In the genomic region with DNA sequence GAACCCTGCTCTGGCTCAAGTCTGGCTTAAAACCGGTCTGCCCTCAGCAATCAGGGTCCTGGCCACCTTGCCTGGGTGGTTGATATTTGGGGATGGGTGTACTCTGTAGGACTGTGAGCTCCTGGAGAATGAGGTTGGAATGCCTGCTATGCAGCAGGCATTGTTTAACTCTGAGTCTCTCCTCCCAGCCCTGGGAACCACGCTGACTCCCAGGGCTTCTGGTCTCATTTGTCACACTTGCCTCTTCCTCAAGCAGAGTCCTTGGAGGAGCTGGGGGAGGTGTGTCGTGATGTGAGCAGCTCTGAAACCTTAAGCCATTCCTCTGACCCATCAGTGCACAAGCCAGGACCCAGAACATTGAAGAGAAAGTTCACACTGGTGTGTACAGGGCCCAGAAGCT, we compare ENCODE assay signal across 11 cellular contexts.
A peak's percentile ranks its signal among the peaks of the same experiment; 100 is the strongest.
DNase-seq lines count a peak whose midpoint lies in the region; FAIRE-seq and TF ChIP-seq lines count a peak whose summit lies in the region.
"Had no signal": no experiment of that assay in that cellular context is flagged by ENCODE, and none has a peak within 500 bp of the region (broad histone marks: within the 10 kb centered on the region; RNA-seq: fewer than 3 reads in every experiment).

No MANE protein-coding gene starts in this region.

- no peaks in the 10 kb centered on the region for H3K79me2 ChIP-seq in neural progenitor cell (ENCODE audit: low read depth)

- H2AFZ ChIP-seq in neural progenitor cell (replicated peaks): no peak overlapping the region

- no peaks in the 10 kb centered on the region for H3K36me3 Mint-ChIP-seq in neural progenitor cell
- H3K36me3 Mint-ChIP-seq: naive B cell had no signal

- FAIRE-seq in RCC 7860 (lab: Jason Lieb, UNC): peak; percentile 84

- peak overlapping the region; percentile 77 for H3K4me2 ChIP-seq in neural progenitor cell

- H3K27me3 ChIP-seq in neural progenitor cell: no peaks in the 10 kb centered on the region
- H3K27me3 ChIP-seq in right atrium auricular region: no peaks in the 10 kb centered on the region

- DNase-seq in Daoy (ENCODE audit: low read depth): peak; percentile 88
- peak; percentile 93 for DNase-seq in RCC 7860 (ENCODE audit: low spot score)
- DNase-seq in epithelial cell of prostate (ENCODE audit: low read depth, low spot score): peak; percentile 41
- peak; percentile 90 for DNase-seq in neural progenitor cell (ENCODE audit: low spot score)
- DNase-seq in NCI-H187 (lab: John Stamatoyannopoulos, UW): no peak
- no peak for DNase-seq in GM20000 (ENCODE audit: low spot score)
- DNase-seq in NCI-H1436 (lab: John Stamatoyannopoulos, UW): no peak
- DNase-seq in right atrium auricular region (ENCODE audit: low spot score): no peak
- DNase-seq: effector CD8-positive, alpha-beta T cell; naive B cell; NCI-H1417 treated with DMSO at 0.1 percent for 48 hours had no signal

- H3K9me3 ChIP-seq in neural progenitor cell (ENCODE audit: low read depth): no peaks in the 10 kb centered on the region
- peaks cover 0 to 12% of the 10 kb centered on the region in 2 donors for H3K9me3 ChIP-seq in right atrium auricular region

- H3K4me1 Mint-ChIP-seq in neural progenitor cell: peaks cover 55% of the 10 kb centered on the region
- H3K4me1 Mint-ChIP-seq: naive B cell had no signal

- H3K27me3 Mint-ChIP-seq in neural progenitor cell (ENCODE audit: insufficient read depth, low read depth): peaks cover 20% of the 10 kb centered on the region

- H3K36me3 ChIP-seq in neural progenitor cell (no peaks in the 10 kb centered on the region), right atrium auricular region (no peaks in the 10 kb centered on the region)

- no peaks in the 10 kb centered on the region for H4K20me1 ChIP-seq in neural progenitor cell (ENCODE audit: low read depth)

- H3K9ac ChIP-seq in neural progenitor cell: peak overlapping the region; percentile 36

- peaks cover 48% of the 10 kb centered on the region for H3K4me1 ChIP-seq in neural progenitor cell
- H3K4me1 ChIP-seq in right atrium auricular region: no peaks in the 10 kb centered on the region

- H3K9me3 Mint-ChIP-seq in neural progenitor cell: peaks cover 9% of the 10 kb centered on the region

- H3F3A ChIP-seq in neural progenitor cell (ENCODE audit: low read depth): peaks cover 40% of the 10 kb centered on the region

- peak overlapping the region; percentile 3 for H3K4me3 ChIP-seq in neural progenitor cell
- H3K4me3 ChIP-seq in right atrium auricular region: no peak overlapping the region

- H3K4me3 Mint-ChIP-seq in neural progenitor cell: no peak overlapping the region

- TF ChIP-seq CTCF in neural progenitor cell (IDR thresholded peaks at IDR 0.05) (no peak), GM20000 (IDR thresholded peaks at IDR 0.05; ENCODE audit: extremely low read depth, missing control alignments) (no peak), right atrium auricular region (IDR thresholded peaks at IDR 0.05) (no peak)

- peak overlapping the region; percentile 87 for H3K27ac Mint-ChIP-seq in neural progenitor cell
- H3K27ac Mint-ChIP-seq: naive B cell had no signal

- peak overlapping the region; percentile 59 for H3K27ac ChIP-seq in epithelial cell of prostate
- H3K27ac ChIP-seq in neural progenitor cell: peak overlapping the region; percentile 99
- H3K27ac ChIP-seq in right atrium auricular region: no peak overlapping the region

Comparison
In these comparisons a context has a peak if more than half of its experiments do, and no peak if none do; other contexts are left out.
1. DNase-seq: peak in Daoy (single experiment), RCC 7860 (single experiment), epithelial cell of prostate (single experiment) and neural progenitor cell (single experiment); none in NCI-H187 (0 of 2), GM20000 (single experiment), NCI-H1436 (single experiment) and right atrium auricular region (single experiment).
2. H3K27ac ChIP-seq: peak in epithelial cell of prostate (single experiment) and neural progenitor cell (single experiment); none in right atrium auricular region (0 of 2).